In the genomic region with DNA sequence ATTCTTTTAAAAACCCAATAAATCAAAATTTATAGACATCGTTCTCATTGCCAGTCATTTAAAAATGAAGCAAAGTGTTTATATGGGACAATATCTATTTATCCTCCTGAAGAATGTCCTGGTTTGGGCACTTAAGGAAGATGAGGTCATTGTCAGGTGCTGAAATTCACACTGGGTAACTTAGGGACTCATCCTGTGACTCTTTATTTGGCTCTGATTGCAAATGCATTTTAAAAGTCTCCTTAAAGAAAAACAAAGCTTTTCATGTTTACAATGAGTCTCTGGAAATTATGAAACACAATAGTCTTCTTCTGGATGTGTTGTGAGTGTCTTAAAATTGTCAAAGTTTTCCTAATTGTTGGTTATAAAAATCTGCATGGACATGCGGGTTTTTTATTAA, we compare ENCODE assay signal across 17 cellular contexts.
DNase-seq lines count a peak whose midpoint lies in the region; FAIRE-seq and TF ChIP-seq lines count a peak whose summit lies in the region.
"Had no signal": no experiment of that assay in that cellular context is flagged by ENCODE, and none has a peak within 500 bp of the region (broad histone marks: within the 10 kb centered on the region; RNA-seq: fewer than 3 reads in every experiment).

No MANE protein-coding gene starts in this region.

- no peak overlapping the region for H4K8ac ChIP-seq in H1 (ENCODE audit: extremely low read depth, insufficient read depth, low read length)

- CTCF ChIA-PET in HEK293 (lab: Yijun Ruan, JAX) (interaction anchor here (0.6 to 0.9 kb wide), 3 partner anchors 23 to 487 kb away, joined by 3 read pairs; no protein-coding TSS in a partner anchor), H1 (lab: Charles Lee; ENCODE audit: partially characterized antibody) (interaction anchor here (0.7 to 1.8 kb wide), 3 partner anchors 70 to 716 kb away, joined by 4 to 8 read pairs (median 4); partner anchors contain the start of gene GPR158)

- H3K36me3 ChIP-seq in HEK293 (ENCODE audit: control insufficient read depth in 2 of 2, insufficient read depth in 1 of 2, low read length in 2 of 2) (no peaks in the 10 kb centered on the region), HUES64 (ENCODE audit: insufficient read depth, low read length) (no peaks in the 10 kb centered on the region), H1 (ENCODE audit: control insufficient read depth in 2 of 4, insufficient read depth in 4 of 4, low read length in 3 of 4) (no peaks in the 10 kb centered on the region), tibial artery (no peaks in the 10 kb centered on the region)

- no peak overlapping the region for H4K5ac ChIP-seq in H1 (ENCODE audit: insufficient read length, low read depth, low read length)

- H3K79me1 ChIP-seq in H1 (ENCODE audit: low read depth, low read length), result no peaks in the 10 kb centered on the region

- H3K4me1 ChIP-seq in HEK293 (ENCODE audit: control insufficient read depth, insufficient read depth, low read length), result no peaks in the 10 kb centered on the region
- peaks cover 36% of the 10 kb centered on the region for H3K4me1 ChIP-seq in HUES64 (ENCODE audit: insufficient read depth, low read length)
- H3K4me1 ChIP-seq in H1 (replicated peaks in 1 of 4; ENCODE audit: control insufficient read depth in 3 of 4, insufficient read depth in 4 of 4, low read length in 3 of 4), result peaks cover 2 to 16% (median 7%) of the 10 kb centered on the region in 4 experiments; a peak in 4 of 7 replicates
- no peaks in the 10 kb centered on the region for H3K4me1 ChIP-seq in tibial artery

- no peak overlapping the region for H2BK120ac ChIP-seq in H1 (replicated peaks; ENCODE audit: low read depth, low read length)

- TF ChIP-seq EP300 in H1 (IDR thresholded peaks at IDR 0.05; ENCODE audit: borderline replicate concordance in 1 of 2, low read depth in 2 of 2, low read length in 2 of 2), result no peak

- H3K4me2 ChIP-seq in H1 (ENCODE audit: insufficient read depth in 1 of 2, low read depth in 2 of 2, low read length in 2 of 2), result peak overlapping the region; percentile 45 to 54; a peak in 2 of 4 replicates

- H4K20me1 ChIP-seq in H1 (replicated peaks in 1 of 2; ENCODE audit: control insufficient read depth in 1 of 2, insufficient read depth in 2 of 2, low read length in 2 of 2), result no peaks in the 10 kb centered on the region

- H3K18ac ChIP-seq in H1 (ENCODE audit: extremely low read depth, low read length), result no peak overlapping the region

- H2AFZ ChIP-seq in H1 (ENCODE audit: low read length), result no peak overlapping the region
- H2AFZ ChIP-seq: GM23248 had no signal

- H3K9me3 ChIP-seq in HEK293 (ENCODE audit: control insufficient read depth, insufficient read depth, low read depth, low read length) (no peaks in the 10 kb centered on the region), HUES64 (ENCODE audit: insufficient read depth, low read depth, low read length) (no peaks in the 10 kb centered on the region), H1 (ENCODE audit: insufficient read depth in 2 of 2, low read depth in 1 of 2, low read length in 1 of 2) (no peaks in the 10 kb centered on the region), tibial artery (no peaks in the 10 kb centered on the region)
- H3K9me3 ChIP-seq: Caco-2 had no signal

- H3K56ac ChIP-seq in H1 (replicated peaks; ENCODE audit: insufficient read length, low read depth, low read length), result no peak overlapping the region

- H3K9ac ChIP-seq in HUES64 (ENCODE audit: low read depth, low read length) (no peak overlapping the region), H1 (replicated peaks in 1 of 4; ENCODE audit: extremely low read depth in 1 of 4, low read depth in 3 of 4, low read length in 3 of 4) (no peak overlapping the region)
- H3K9ac ChIP-seq: GM23248 had no signal

- no peak for FAIRE-seq in H1 (lab: Jason Lieb, UNC)
- FAIRE-seq: A204.1, D721Med, G401.6, GM12891 had no signal

- TF ChIP-seq CTCF in HEK293 (tag by site-specific recombination; IDR thresholded peaks at IDR 0.05), result no peak
- no peak for TF ChIP-seq CTCF in H1 (IDR thresholded peaks at IDR 0.05; ENCODE audit: control extremely low read depth in 1 of 3, insufficient read depth in 1 of 3, low read depth in 1 of 3, low read length in 3 of 3)
- TF ChIP-seq CTCF in tibial artery (IDR thresholded peaks at IDR 0.05), result no peak

- H2AK5ac ChIP-seq in H1 (ENCODE audit: low read depth, low read length), result no peak overlapping the region

- no peaks in the 10 kb centered on the region for H3K27me3 ChIP-seq in HUES64 (ENCODE audit: insufficient read depth, low read length)
- peaks cover 0 to 2% (median 0%) of the 10 kb centered on the region in 4 experiments; a peak in 1 of 7 replicates for H3K27me3 ChIP-seq in H1 (replicated peaks in 1 of 4; ENCODE audit: control insufficient read depth in 3 of 4, extremely low read depth in 1 of 4, insufficient read depth in 3 of 4, low read length in 3 of 4)
- no peaks in the 10 kb centered on the region for H3K27me3 ChIP-seq in tibial artery

- intact Hi-C loops in tibial artery (cut with DNase I; ENCODE audit: low total_unique reads), result no loop called here

- H3K4me3 ChIP-seq in HEK293 (ENCODE audit: low read depth, low read length) (no peak overlapping the region), HUES64 (ENCODE audit: low read length) (no peak overlapping the region), H1 (ENCODE audit: extremely low read depth in 1 of 4, insufficient read depth in 2 of 4, low read depth in 3 of 4, low read length in 4 of 4) (peak overlapping the region in 1 of 4 experiments; percentile 34; a peak in 1 of 8 replicates), tibial artery (no peak overlapping the region)
- H3K4me3 ChIP-seq: GM23248 had no signal

- H3K27ac ChIP-seq in HEK293 (ENCODE audit: extremely low read depth, low read depth, low read length), result no peak overlapping the region
- H3K27ac ChIP-seq in HUES64 (ENCODE audit: low read depth, low read length), result peak overlapping the region; percentile 66; the same call in 1 of the 2 replicates
- no peak overlapping the region for H3K27ac ChIP-seq in H1 (ENCODE audit: low read depth, low read length)
- no peak overlapping the region for H3K27ac ChIP-seq in tibial artery
- H3K27ac ChIP-seq: C4-2B, GM23248 had no signal

- H3K23ac ChIP-seq in H1 (ENCODE audit: insufficient read length), result no peak overlapping the region

- H3K4ac ChIP-seq in H1 (replicated peaks; ENCODE audit: insufficient read length, low read depth, low read length), result no peak overlapping the region

- no peak for TF ChIP-seq POLR2A in H1 (IDR thresholded peaks at IDR 0.05; ENCODE audit: control extremely low read depth in 1 of 2, low read depth in 2 of 2, low read length in 2 of 2)

- no peak overlapping the region for H2BK20ac ChIP-seq in H1 (ENCODE audit: low read length)

- H2BK5ac ChIP-seq in H1 (ENCODE audit: low read depth, low read length), result no peak overlapping the region

- POLR2A ChIA-PET in HEK293 (lab: Yijun Ruan, JAX), result no interaction called here
- POLR2A ChIA-PET in H1 (lab: Charles Lee; ENCODE audit: partially characterized antibody), result no interaction called here

- no peak for TF ChIP-seq RAD21 in H1 (IDR thresholded peaks at IDR 0.05 in 1 of 2, conservative IDR thresholded peaks at IDR 0.05 in 1 of 2; ENCODE audit: low read depth in 2 of 2, low read length in 2 of 2)

- H2BK15ac ChIP-seq in H1 (ENCODE audit: low read length), result no peak overlapping the region

- no CpG with 5 or more reads among the region's 2 CpGs for WGBS in HUES64
- WGBS in H1 (ENCODE audit: extremely low coverage in 1 of 2, insufficient coverage in 1 of 2, insufficient read length in 1 of 2, insufficient replicate concordance in 2 of 2, low coverage in 1 of 2, low lambda C conversion rate in 2 of 2, missing lambda C conversion rate in 1 of 2), 2 experiments, result 70% methylated on average over 2 of the region's 2 CpGs; no CpG with 5 or more reads in 1 of the 2 experiments

- H2BK12ac ChIP-seq in H1 (ENCODE audit: low read depth, low read length), result no peak overlapping the region

- no peak overlapping the region for H4K91ac ChIP-seq in H1 (replicated peaks; ENCODE audit: insufficient read length, low read length)

- H3K14ac ChIP-seq in H1 (ENCODE audit: insufficient read length), result no peak overlapping the region

- H3K79me2 ChIP-seq in H1 (ENCODE audit: control insufficient read depth in 1 of 2, insufficient read depth in 2 of 2, low read length in 2 of 2), result no peaks in the 10 kb centered on the region

- DNase-seq in H1 (ENCODE audit: low read depth in 1 of 2, low spot score in 2 of 2) (no peak), tibial artery (no peak), AG08396 (ENCODE audit: low spot score) (no peak), amygdala (lab: John Stamatoyannopoulos, UW) (no peak)
- DNase-seq: ACHN; AML-193; Caco-2; CD4-positive, alpha-beta T cell; GM23248; H7 had no signal

- no peaks in the 10 kb centered on the region for H3K23me2 ChIP-seq in H1 (ENCODE audit: low read depth, low read length)

TF ChIP-seq in H1, 55 proteins besides CTCF, POLR2A, EP300 and RAD21 (continues in another document):
- TF ChIP-seq KDM1A (IDR thresholded peaks at IDR 0.05; ENCODE audit: borderline replicate concordance, low read length), result no peak
- no peak for TF ChIP-seq TAF1 (IDR thresholded peaks at IDR 0.05; ENCODE audit: low read depth, low read length)
- no peak for TF ChIP-seq ASH2L (IDR thresholded peaks at IDR 0.05; ENCODE audit: low read length)
- TF ChIP-seq FOSL1 (IDR thresholded peaks at IDR 0.05; ENCODE audit: insufficient read depth, low read depth, low read length), result no peak
